13 cellular contexts compared by ENCODE assay signal in the genomic region with DNA sequence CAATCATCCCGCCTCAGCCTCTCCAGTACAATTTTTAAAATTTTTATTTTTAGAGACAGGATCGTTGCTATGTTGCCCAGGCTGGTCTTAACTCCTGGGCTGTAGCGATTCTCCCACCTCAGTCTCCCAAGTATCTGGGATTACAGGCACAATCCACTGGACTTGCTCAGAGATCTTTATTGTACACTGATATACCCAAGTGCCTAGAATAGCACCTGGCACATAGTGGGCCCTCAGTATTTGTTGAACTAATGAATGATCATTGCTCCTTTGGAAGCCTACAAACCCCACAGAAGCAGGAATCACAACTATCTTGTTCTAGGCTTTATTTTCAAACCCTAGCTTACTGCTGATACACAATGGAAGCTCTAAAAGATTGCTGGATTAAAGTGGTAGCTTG. TPM values are rescaled to one million over a fixed set of nuclear protein-coding genes. Genes with fewer than 3 reads are reported as not detected.
DNase-seq lines count a peak whose midpoint lies in the region; ATAC-seq and TF ChIP-seq lines count a peak whose summit lies in the region.
"Had no signal": no experiment of that assay in that cellular context is flagged by ENCODE, and none has a peak within 500 bp of the region (broad histone marks: within the 10 kb centered on the region; RNA-seq: fewer than 3 reads in every experiment).

No MANE protein-coding gene starts in this region.

- peak overlapping the region; percentile 98 for H3K27ac ChIP-seq in 22Rv1
- H3K27ac ChIP-seq in CD4-positive, alpha-beta memory T cell (ENCODE audit: low read depth, low read length): no peak overlapping the region

- H3K4me3 Mint-ChIP-seq in CD4-positive, alpha-beta memory T cell: peak overlapping the region; percentile 26 to 61 (median 44)
- peak overlapping the region; percentile 56 for H3K4me3 Mint-ChIP-seq in activated T-helper 1 cell treated with anti-CD3 and anti-CD28 coated beads, Interleukin-12 subunit alpha, Interleukin-12 subunit beta, Interleukin-2, Interleukin-4 antibody, amounts not matched to agents 30 ng/mL and 10 ng/mL and 1 ng/mL, durations not matched to agents 14 hours and 24 hours and 36 hours
- H3K4me3 Mint-ChIP-seq in mesothelial cell of epicardium (peak overlapping the region; percentile 32), Calu3 (ENCODE audit: low read depth, unreplicated experiment) (no peak overlapping the region)

- H3K4me1 ChIP-seq in CD4-positive, alpha-beta memory T cell (ENCODE audit: insufficient read depth, low read length): peaks cover 42% of the 10 kb centered on the region
- H3K4me1 ChIP-seq: BE2C had no signal

- H3K4me1 Mint-ChIP-seq in CD4-positive, alpha-beta memory T cell: peaks cover 29 to 62% (median 44%) of the 10 kb centered on the region in 4 donors
- peaks cover 32% of the 10 kb centered on the region for H3K4me1 Mint-ChIP-seq in activated T-helper 1 cell treated with anti-CD3 and anti-CD28 coated beads, Interleukin-12 subunit alpha, Interleukin-12 subunit beta, Interleukin-2, Interleukin-4 antibody, amounts not matched to agents 30 ng/mL and 10 ng/mL and 1 ng/mL, durations not matched to agents 14 hours and 24 hours and 36 hours (ENCODE audit: low read depth)
- H3K4me1 Mint-ChIP-seq in mesothelial cell of epicardium (peaks cover 25% of the 10 kb centered on the region), Calu3 (ENCODE audit: low read depth, unreplicated experiment) (peaks cover 22% of the 10 kb centered on the region)

- intact Hi-C loops in CD4-positive, alpha-beta memory T cell (cut with micrococcal nuclease): no loop called here
- intact Hi-C loops in activated T-helper 1 cell treated with anti-CD3 and anti-CD28 coated beads, Interleukin-12 subunit alpha, Interleukin-12 subunit beta, Interleukin-2, Interleukin-4 antibody, amounts not matched to agents 30 ng/mL and 10 ng/mL and 1 ng/mL, durations not matched to agents 14 hours and 24 hours and 36 hours (cut with micrococcal nuclease): no loop called here
- intact Hi-C loops in Calu3 (cut with micrococcal nuclease; ENCODE audit: unreplicated experiment): loop anchor here (5.0 kb wide), 2 partner anchors 194 to 259 kb away; partner anchors contain the start of gene FBXO33

- H3K27me3 ChIP-seq in CD4-positive, alpha-beta memory T cell (ENCODE audit: insufficient read depth, low read length): no peaks in the 10 kb centered on the region
- H3K27me3 ChIP-seq: BE2C had no signal

- no peaks in the 10 kb centered on the region for H3K27me3 Mint-ChIP-seq in CD4-positive, alpha-beta memory T cell
- H3K27me3 Mint-ChIP-seq in activated T-helper 1 cell treated with anti-CD3 and anti-CD28 coated beads, Interleukin-12 subunit alpha, Interleukin-12 subunit beta, Interleukin-2, Interleukin-4 antibody, amounts not matched to agents 30 ng/mL and 10 ng/mL and 1 ng/mL, durations not matched to agents 14 hours and 24 hours and 36 hours (ENCODE audit: insufficient read depth): no peaks in the 10 kb centered on the region
- no peaks in the 10 kb centered on the region for H3K27me3 Mint-ChIP-seq in mesothelial cell of epicardium (ENCODE audit: low read depth)
- H3K27me3 Mint-ChIP-seq in Calu3 (ENCODE audit: unreplicated experiment): no peaks in the 10 kb centered on the region

- TF ChIP-seq CTCF in 22Rv1 (IDR thresholded peaks at IDR 0.05) (no peak), mesothelial cell of epicardium (IDR thresholded peaks at IDR 0.05; ENCODE audit: unreplicated experiment) (no peak), Calu3 (IDR thresholded peaks at IDR 0.05; ENCODE audit: unreplicated experiment) (no peak)

- no peaks in the 10 kb centered on the region for H3K9me3 ChIP-seq in CD4-positive, alpha-beta memory T cell (ENCODE audit: control insufficient read depth in 1 of 2, low read length in 2 of 2)
- H3K9me3 ChIP-seq: BE2C, HAP-1 had no signal

- H3K9me3 Mint-ChIP-seq in CD4-positive, alpha-beta memory T cell: no peaks in the 10 kb centered on the region
- no peaks in the 10 kb centered on the region for H3K9me3 Mint-ChIP-seq in activated T-helper 1 cell treated with anti-CD3 and anti-CD28 coated beads, Interleukin-12 subunit alpha, Interleukin-12 subunit beta, Interleukin-2, Interleukin-4 antibody, amounts not matched to agents 30 ng/mL and 10 ng/mL and 1 ng/mL, durations not matched to agents 14 hours and 24 hours and 36 hours
- no peaks in the 10 kb centered on the region for H3K9me3 Mint-ChIP-seq in mesothelial cell of epicardium
- no peaks in the 10 kb centered on the region for H3K9me3 Mint-ChIP-seq in Calu3 (ENCODE audit: low read depth, unreplicated experiment)

- H3K27ac Mint-ChIP-seq in CD4-positive, alpha-beta memory T cell: peak overlapping the region in 6 of 7 donors; percentile 42 to 97 (median 74)
- H3K27ac Mint-ChIP-seq in activated T-helper 1 cell treated with anti-CD3 and anti-CD28 coated beads, Interleukin-12 subunit alpha, Interleukin-12 subunit beta, Interleukin-2, Interleukin-4 antibody, amounts not matched to agents 30 ng/mL and 10 ng/mL and 1 ng/mL, durations not matched to agents 14 hours and 24 hours and 36 hours: peak overlapping the region; percentile 40
- H3K27ac Mint-ChIP-seq in mesothelial cell of epicardium (peak overlapping the region; percentile 72), Calu3 (ENCODE audit: unreplicated experiment) (no peak overlapping the region)

- H3K36me3 Mint-ChIP-seq in CD4-positive, alpha-beta memory T cell: peaks cover 19 to 45% of the 10 kb centered on the region in 2 donors
- peaks cover 26% of the 10 kb centered on the region for H3K36me3 Mint-ChIP-seq in activated T-helper 1 cell treated with anti-CD3 and anti-CD28 coated beads, Interleukin-12 subunit alpha, Interleukin-12 subunit beta, Interleukin-2, Interleukin-4 antibody, amounts not matched to agents 30 ng/mL and 10 ng/mL and 1 ng/mL, durations not matched to agents 14 hours and 24 hours and 36 hours (ENCODE audit: low read depth)
- H3K36me3 Mint-ChIP-seq in mesothelial cell of epicardium (peaks cover 10% of the 10 kb centered on the region), Calu3 (ENCODE audit: insufficient read depth, unreplicated experiment) (peaks cover 66% of the 10 kb centered on the region)

- no TSS peak for BruUV-seq in Calu3 (replicated peaks; lab: Mats Ljungman, UMichigan)

- no peak overlapping the region for H3K4me3 ChIP-seq in CD4-positive, alpha-beta memory T cell (ENCODE audit: low read length in 2 of 2)
- H3K4me3 ChIP-seq: HAP-1 had no signal

- CTCF ChIA-PET in CD4-positive, alpha-beta memory T cell (lab: Charles Lee; ENCODE audit: partially characterized antibody): interaction anchor here (1.2 kb wide), 1 partner anchor 59 kb away, joined by 3 read pairs; no protein-coding TSS in a partner anchor
- CTCF ChIA-PET in Calu3 (lab: Charles Lee): no interaction called here

- H3K36me3 ChIP-seq in CD4-positive, alpha-beta memory T cell (ENCODE audit: insufficient read depth, low read length): peaks cover 17% of the 10 kb centered on the region

- ATAC-seq in HG03342 (IDR thresholded peaks at IDR 0.05; ENCODE audit: unreplicated experiment) (no peak), GM18868 (IDR thresholded peaks at IDR 0.05; ENCODE audit: unreplicated experiment) (no peak)

- POLR2A ChIA-PET in CD4-positive, alpha-beta memory T cell (lab: Charles Lee; ENCODE audit: partially characterized antibody): interaction anchor here (0.7 to 3.7 kb wide), 4 partner anchors 9 to 259 kb away, joined by 3 to 54 read pairs (median 24); partner anchors contain the start of gene FBXO33

- DNase-seq in CD4-positive, alpha-beta memory T cell: no peak
- DNase-seq in activated T-helper 1 cell treated with anti-CD3 and anti-CD28 coated beads, Interleukin-12 subunit alpha, Interleukin-12 subunit beta, Interleukin-2, Interleukin-4 antibody, amounts not matched to agents 30 ng/mL and 10 ng/mL and 1 ng/mL, durations not matched to agents 14 hours and 24 hours and 36 hours (ENCODE audit: low spot score): no peak
- DNase-seq in mesothelial cell of epicardium (ENCODE audit: low spot score in 2 of 2, unreplicated experiment in 2 of 2) (no peak), Calu3 (no peak)
- DNase-seq: activated CD4-positive, alpha-beta T cell treated with anti-CD3 and anti-CD28 coated beads for 48 hours; activated gamma-delta T cell; BE2C; head of caudate nucleus; NCI-H1694 had no signal

RNA-seq across cellular contexts. Expression of gene PNN, which starts 1.9 kb away (rescaled TPM):
- 10 to 100 TPM; 86.0 to 93.8 TPM for total RNA-seq in CD4-positive, alpha-beta memory T cell
- polyA plus RNA-seq in CD4-positive, alpha-beta memory T cell: 10 to 100 TPM; 10.3 to 35.8 TPM
- total RNA-seq in activated T-helper 1 cell treated with anti-CD3 and anti-CD28 coated beads, Interleukin-12 subunit alpha, Interleukin-12 subunit beta, Interleukin-2, Interleukin-4 antibody, amounts not matched to agents 30 ng/mL and 10 ng/mL and 1 ng/mL, durations not matched to agents 14 hours and 24 hours and 36 hours: 111 and 116 TPM in 2 replicates
- 118 to 131 TPM (median 125 TPM) in 3 replicates for total RNA-seq in mesothelial cell of epicardium
- total RNA-seq in Calu3 (2022): 93.1 and 93.5 TPM in 2 replicates

RNA-seq across cellular contexts. Expression of gene TRAPPC6B, which starts 3.1 kb away (rescaled TPM):
- total RNA-seq in CD4-positive, alpha-beta memory T cell: 10 to 100 TPM; 33.4 to 35.5 TPM
- polyA plus RNA-seq in CD4-positive, alpha-beta memory T cell: 10 to 100 TPM in 1 of 2 donors, 1 to 10 TPM in 1; 9.5 to 15.3 TPM
- 17.4 and 18.5 TPM in 2 replicates for total RNA-seq in activated T-helper 1 cell treated with anti-CD3 and anti-CD28 coated beads, Interleukin-12 subunit alpha, Interleukin-12 subunit beta, Interleukin-2, Interleukin-4 antibody, amounts not matched to agents 30 ng/mL and 10 ng/mL and 1 ng/mL, durations not matched to agents 14 hours and 24 hours and 36 hours
- total RNA-seq in mesothelial cell of epicardium: 18.9 to 20.1 TPM (median 20.0 TPM) in 3 replicates
- 19.0 and 19.8 TPM in 2 replicates for total RNA-seq in Calu3 (2022)

RNA-seq across cellular contexts. Expression of gene GEMIN2, which starts 59.1 kb away (rescaled TPM):
- total RNA-seq in CD4-positive, alpha-beta memory T cell: 10 to 100 TPM; 13.4 to 16.9 TPM
- 10 to 100 TPM; 14.4 to 15.0 TPM for polyA plus RNA-seq in CD4-positive, alpha-beta memory T cell
- 22.2 and 23.7 TPM in 2 replicates for total RNA-seq in activated T-helper 1 cell treated with anti-CD3 and anti-CD28 coated beads, Interleukin-12 subunit alpha, Interleukin-12 subunit beta, Interleukin-2, Interleukin-4 antibody, amounts not matched to agents 30 ng/mL and 10 ng/mL and 1 ng/mL, durations not matched to agents 14 hours and 24 hours and 36 hours
- total RNA-seq in mesothelial cell of epicardium: 13.9 to 17.0 TPM (median 15.8 TPM) in 3 replicates
- total RNA-seq in Calu3 (2022): 15.5 and 20.1 TPM in 2 replicates
